27 cellular contexts compared by ENCODE assay signal in the genomic region with DNA sequence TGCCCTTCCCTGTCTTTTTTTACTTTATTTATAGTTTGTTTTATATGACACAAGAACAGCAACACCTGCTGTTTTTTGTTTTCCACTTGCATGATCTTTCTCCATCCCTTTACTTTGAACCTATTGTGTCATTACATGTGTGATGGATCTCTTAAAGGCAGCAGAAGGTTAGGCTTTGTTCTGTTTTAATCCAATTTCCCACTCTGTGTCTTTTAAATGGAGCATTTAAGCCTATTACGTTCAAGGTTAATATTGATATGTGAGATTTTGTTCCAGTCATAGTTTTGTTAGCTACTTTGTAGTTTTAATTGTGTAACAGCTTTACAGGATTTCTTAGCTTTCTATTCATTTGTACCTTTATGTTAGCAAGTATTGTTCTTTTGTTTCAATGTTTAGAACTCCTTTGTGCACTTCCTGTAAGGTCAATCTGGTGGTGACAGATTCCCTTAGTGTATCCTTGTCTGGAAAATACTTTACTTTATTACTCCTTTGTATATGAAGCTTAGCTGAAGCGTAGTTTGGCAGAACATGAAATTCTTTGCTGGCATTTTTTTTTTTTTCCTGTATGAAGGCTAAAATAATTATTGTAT.
"Had no signal": no experiment of that assay in that cellular context is flagged by ENCODE, and none has a peak within 500 bp of the region (broad histone marks: within the 10 kb centered on the region; RNA-seq: fewer than 3 reads in every experiment).

No MANE protein-coding gene starts in this region.

- H3K27ac ChIP-seq: left lung, lower lobe of right lung, neutrophil, parathyroid adenoma, skin epidermis, stomach, testis, tibial artery, upper lobe of right lung had no signal

- H3K27me3 ChIP-seq: left lung, neutrophil, stomach, testis, tibial artery, upper lobe of right lung had no signal

- H3K4me1 ChIP-seq: left lung, lower lobe of right lung, parathyroid adenoma, stomach, testis, tibial artery, upper lobe of right lung had no signal

- DNase-seq: hippocampal formation; kidney; left colon; left lung; lower lobe of right lung; mammary epithelial cell; mesenchymal stem cell; naive thymus-derived CD8-positive, alpha-beta T cell; occipital lobe; right cardiac atrium; stimulated activated CD4-positive, alpha-beta T cell treated with anti-CD3 and anti-CD28 coated beads, Interleukin-12 subunit alpha, Interleukin-12 subunit beta, amount 100 ng/mL, for 4 hours; stimulated activated CD4-positive, alpha-beta T cell treated with anti-CD3 and anti-CD28 coated beads, Interleukin-15, amount 100 ng/mL, for 24 hours; stimulated activated CD4-positive, alpha-beta T cell treated with anti-CD3 and anti-CD28 coated beads, Interleukin-2, amount 100 ng/mL, for 24 hours; stimulated activated CD4-positive, alpha-beta T cell treated with anti-CD3 and anti-CD28 coated beads, Interleukin-4, amount 100 ng/mL, for 1 hour; stimulated activated naive B cell treated with anti-CD40 and anti-IgM and Interleukin-4, amounts not matched to agents 10 μg/mL and 1 μg/mL and 100 μg/mL, for 72 hours; stimulated activated naive CD8-positive, alpha-beta T cell treated with anti-CD3 and anti-CD28 coated beads, Interleukin-15, Interleukin-2, amounts not matched to agents 100 U/mL and 50 U/mL, for 24 hours; stomach; testis; tibial artery; trophoblast cell; upper lobe of right lung had no signal

- H3K4me3 ChIP-seq: left lung, lower lobe of right lung, skin epidermis, stomach, testis, tibial artery, upper lobe of right lung had no signal

- H3K9me3 ChIP-seq: neutrophil, testis, tibial artery had no signal

- FAIRE-seq: islet of Langerhans, kidney, urothelium cell line had no signal

- ATAC-seq: left colon; left lung; lower lobe of right lung; naive thymus-derived CD8-positive, alpha-beta T cell; right cardiac atrium; sciatic nerve; stimulated activated naive B cell treated with anti-CD40 and anti-IgM and Interleukin-4, amounts not matched to agents 10 μg/mL and 1 μg/mL and 100 μg/mL, for 72 hours; stimulated activated naive CD8-positive, alpha-beta T cell treated with anti-CD3 and anti-CD28 coated beads, Interleukin-15, Interleukin-2, amounts not matched to agents 100 U/mL and 50 U/mL, for 24 hours; upper lobe of right lung had no signal

- H3K36me3 ChIP-seq: left lung, lower lobe of right lung, neutrophil, stomach, tibial artery, upper lobe of right lung had no signal
